ENCODE assay signal across 13 cellular contexts in genomic region chr2:13114391-13114790, GRCh38.
A peak's percentile ranks its signal among the peaks of the same experiment; 100 is the strongest.
DNase-seq lines count a peak whose midpoint lies in the region; ATAC-seq and TF ChIP-seq lines count a peak whose summit lies in the region.
"Had no signal": no experiment of that assay in that cellular context is flagged by ENCODE, and none has a peak within 500 bp of the region (broad histone marks: within the 10 kb centered on the region; RNA-seq: fewer than 3 reads in every experiment).

No MANE protein-coding gene starts in this region.

- no peak for ATAC-seq in left lung
- no peak for ATAC-seq in activated CD4-positive, CD25-positive, alpha-beta regulatory T cell treated with anti-CD3 and anti-CD28 coated beads, Interleukin-2, amount 50 U/mL, for 24 hours
- ATAC-seq: activated CD8-positive, alpha-beta T cell treated with anti-CD3 and anti-CD28 coated beads, Interleukin-2, amount 10 ng/mL, durations not matched to agents 7 days and 5 days had no signal

- H3K27me3 ChIP-seq in suprapubic skin (no peaks in the 10 kb centered on the region), left lung (no peaks in the 10 kb centered on the region)
- H3K27me3 ChIP-seq: neutrophil had no signal

- H3K27ac ChIP-seq in suprapubic skin = no peak overlapping the region
- no peak overlapping the region for H3K27ac ChIP-seq in left lung
- H3K27ac ChIP-seq: neutrophil had no signal

- peak; percentile 3 for DNase-seq in Ammon's horn (ENCODE audit: low spot score)
- peak; percentile 23 for DNase-seq in HS-27A (ENCODE audit: low read depth)
- DNase-seq in astrocyte of the spinal cord (ENCODE audit: low read depth, low spot score) = peak; percentile 28
- DNase-seq in iris pigment epithelial cell (ENCODE audit: low read depth) = peak; percentile 82
- no peak for DNase-seq in suprapubic skin (ENCODE audit: low spot score in 2 of 2)
- DNase-seq in activated CD4-positive, CD25-positive, alpha-beta regulatory T cell (lab: John Stamatoyannopoulos, UW) = no peak
- no peak for DNase-seq in left lung
- DNase-seq: activated CD8-positive, alpha-beta T cell treated with anti-CD3 and anti-CD28 coated beads, Interleukin-2, amount 10 ng/mL, durations not matched to agents 7 days and 5 days; NCI-H69; stimulated activated CD4-positive, alpha-beta T cell treated with anti-CD3 and anti-CD28 coated beads, Interleukin-2, amount 100 ng/mL, for 48 hours; SW 1271 had no signal

- H3K4me3 ChIP-seq in astrocyte of the spinal cord (ENCODE audit: low read depth, low read length) = no peak overlapping the region
- H3K4me3 ChIP-seq in suprapubic skin = no peak overlapping the region
- no peak overlapping the region for H3K4me3 ChIP-seq in left lung

- in situ Hi-C loops in astrocyte of the spinal cord (cut with HindIII; ENCODE audit: low sequenced_read_pairs) = no loop called here

- no peak for TF ChIP-seq EP300 in suprapubic skin (IDR thresholded peaks at IDR 0.05)

- intact Hi-C loops in left lung (cut with DNase I) = no loop called here

- H3K4me1 ChIP-seq in suprapubic skin (peaks cover 2% of the 10 kb centered on the region), left lung (no peaks in the 10 kb centered on the region)

- TF ChIP-seq CTCF in astrocyte of the spinal cord (IDR thresholded peaks at IDR 0.05; ENCODE audit: low read depth, low read length) (no peak), suprapubic skin (IDR thresholded peaks at IDR 0.05) (no peak), left lung (IDR thresholded peaks at IDR 0.05) (no peak)

- H3K36me3 ChIP-seq in suprapubic skin = no peaks in the 10 kb centered on the region
- no peaks in the 10 kb centered on the region for H3K36me3 ChIP-seq in left lung
- H3K36me3 ChIP-seq: neutrophil had no signal

- 18% methylated on average over 1 of the region's 1 CpG for WGBS in suprapubic skin

- no peaks in the 10 kb centered on the region for H3K9me3 ChIP-seq in suprapubic skin
- H3K9me3 ChIP-seq in left lung = no peaks in the 10 kb centered on the region
- H3K9me3 ChIP-seq: neutrophil had no signal

- no peak for TF ChIP-seq POLR2A in suprapubic skin (IDR thresholded peaks at IDR 0.05)

Comparison
In these comparisons a context has a peak if more than half of its experiments do, and no peak if none do; other contexts are left out.
1. DNase-seq: peak in Ammon's horn (single experiment), HS-27A (single experiment), astrocyte of the spinal cord (single experiment) and iris pigment epithelial cell (single experiment); none in suprapubic skin (0 of 2), activated CD4-positive, CD25-positive, alpha-beta regulatory T cell (0 of 4) and left lung (0 of 2).